23 cellular contexts compared by ENCODE assay signal in the genomic region with DNA sequence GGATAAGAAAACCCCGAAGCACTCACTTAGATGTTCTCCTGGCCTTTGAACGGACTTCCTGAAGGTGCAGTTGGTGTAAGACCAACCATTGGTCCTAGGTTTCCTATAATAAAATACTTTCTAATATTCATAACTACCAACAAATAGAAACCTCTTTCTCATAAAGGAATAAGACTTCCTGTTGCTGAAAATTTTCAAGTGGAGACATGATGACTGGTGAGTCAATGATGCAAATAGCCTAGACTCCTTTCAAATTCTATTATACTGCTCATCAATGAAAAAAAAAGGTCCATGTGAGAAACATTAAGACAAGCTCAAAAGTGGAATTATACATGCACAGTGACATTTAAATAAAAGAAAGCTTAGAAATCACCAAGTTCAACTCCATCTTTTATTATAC.
A peak's percentile ranks its signal among the peaks of the same experiment; 100 is the strongest.
DNase-seq lines count a peak whose midpoint lies in the region; ATAC-seq and TF ChIP-seq lines count a peak whose summit lies in the region.
"Had no signal": no experiment of that assay in that cellular context is flagged by ENCODE, and none has a peak within 500 bp of the region (broad histone marks: within the 10 kb centered on the region; RNA-seq: fewer than 3 reads in every experiment).

No MANE protein-coding gene starts in this region.

- no peak for ATAC-seq in CD8-positive, alpha-beta T cell
- ATAC-seq in T-cell (replicated peaks in 1 of 4) (no peak), HG02678 (IDR thresholded peaks at IDR 0.05; ENCODE audit: unreplicated experiment) (no peak)

- CTCF ChIA-PET in CD8-positive, alpha-beta T cell (lab: Charles Lee): no interaction called here
- CTCF ChIA-PET in T-cell (lab: Charles Lee) (interaction anchor here in 1 of 2 donors (0.7 to 1.5 kb wide), 2 partner anchors 9 to 83 kb away, joined by 3 to 4 read pairs; no protein-coding TSS in a partner anchor), GM10248 (lab: Yijun Ruan, JAX) (no interaction called here)

- no peak overlapping the region for H3K4me3 ChIP-seq in CD8-positive, alpha-beta T cell (ENCODE audit: low read depth, low read length)
- H3K4me3 ChIP-seq: breast epithelium, hepatocyte, PC-9 had no signal

- H3K27me3 Mint-ChIP-seq in CD8-positive, alpha-beta T cell (ENCODE audit: low read depth): no peaks in the 10 kb centered on the region
- H3K27me3 Mint-ChIP-seq in T-cell (no peaks in the 10 kb centered on the region), immature natural killer cell (ENCODE audit: low read depth in 3 of 3) (peaks cover 5 to 8% (median 8%) of the 10 kb centered on the region in 3 donors)

- H3K4me1 Mint-ChIP-seq in CD8-positive, alpha-beta T cell (ENCODE audit: low read depth): peaks cover 63% of the 10 kb centered on the region
- H3K4me1 Mint-ChIP-seq in T-cell: peaks cover 55 to 62% (median 57%) of the 10 kb centered on the region in 3 donors
- peaks cover 52 to 67% of the 10 kb centered on the region in 2 donors for H3K4me1 Mint-ChIP-seq in immature natural killer cell

- DNase-seq in NCI-H1105 treated with DMSO at 0.1 percent for 48 hours (lab: John Stamatoyannopoulos, UW) (peak; percentile 42), NCI-H1105 (lab: John Stamatoyannopoulos, UW) (no peak), T-cell (no peak), immature natural killer cell (no peak), GM10248 (ENCODE audit: extremely low spot score) (no peak)
- no peak for DNase-seq in CD8-positive, alpha-beta T cell
- DNase-seq in stimulated activated CD4-positive, alpha-beta T cell treated with anti-CD3 and anti-CD28 coated beads, Interleukin-4, amount 100 ng/mL, for 4 hours: no peak
- DNase-seq: activated CD4-positive, alpha-beta T cell treated with anti-CD3 and anti-CD28 coated beads, Interleukin-2, amount 50 U/mL, for 48 hours; GF-D8; MV-4-11; NCI-H2029; nucleus accumbens; PC-9; SHP77 treated with DMSO at 0.1 percent for 48 hours; small intestine; stimulated activated CD4-positive, alpha-beta T cell treated with anti-CD3 and anti-CD28 coated beads, Interleukin-2, amount 100 ng/mL, for 48 hours; T-helper 1 cell had no signal

- H3K36me3 ChIP-seq in CD8-positive, alpha-beta T cell (ENCODE audit: insufficient read depth, low read length): no peaks in the 10 kb centered on the region
- H3K36me3 ChIP-seq: breast epithelium had no signal

- TF ChIP-seq CTCF in CD8-positive, alpha-beta T cell (IDR thresholded peaks at IDR 0.05): no peak
- no peak for TF ChIP-seq CTCF in GM10248 (IDR thresholded peaks at IDR 0.05; ENCODE audit: control extremely low read depth, extremely low read depth, low read depth, missing control alignments)

- H3K9me3 Mint-ChIP-seq in CD8-positive, alpha-beta T cell: no peaks in the 10 kb centered on the region
- H3K9me3 Mint-ChIP-seq in T-cell (peaks cover 0 to 2% (median 0%) of the 10 kb centered on the region in 3 donors), immature natural killer cell (peaks cover 0 to 2% (median 0%) of the 10 kb centered on the region in 6 donors)

- peak overlapping the region; percentile 89 for H3K4me3 Mint-ChIP-seq in CD8-positive, alpha-beta T cell
- H3K4me3 Mint-ChIP-seq in T-cell (peak overlapping the region in 1 of 3 donors; percentile 71), immature natural killer cell (peak overlapping the region in 2 of 5 donors; percentile 4 to 87)
- H3K4me3 Mint-ChIP-seq: type B pancreatic cell had no signal

- no peaks in the 10 kb centered on the region for H3K9me3 ChIP-seq in CD8-positive, alpha-beta T cell (ENCODE audit: low read length)
- H3K9me3 ChIP-seq: breast epithelium had no signal

- POLR2A ChIA-PET in CD8-positive, alpha-beta T cell (lab: Charles Lee): interaction anchor here (1.4 kb wide), 1 partner anchor 83 kb away, joined by 3 read pairs; no protein-coding TSS in a partner anchor
- POLR2A ChIA-PET in T-cell (lab: Charles Lee) (interaction anchor here in 1 of 2 donors (0.7 kb wide), 1 partner anchor 1030 kb away, joined by 8 read pairs; the partner anchor contains the start of gene DDIAS), GM10248 (lab: Yijun Ruan, JAX) (no interaction called here)

- H3K4me1 ChIP-seq in CD8-positive, alpha-beta T cell (ENCODE audit: insufficient read depth, low read length): peaks cover 57% of the 10 kb centered on the region
- H3K4me1 ChIP-seq: breast epithelium had no signal

- H3K27me3 ChIP-seq in CD8-positive, alpha-beta T cell (ENCODE audit: insufficient read depth, low read length): no peaks in the 10 kb centered on the region
- H3K27me3 ChIP-seq: breast epithelium, hepatocyte had no signal

- peak overlapping the region; percentile 97 for H3K27ac Mint-ChIP-seq in CD8-positive, alpha-beta T cell
- peak overlapping the region; percentile 25 to 91 for H3K27ac Mint-ChIP-seq in T-cell
- peak overlapping the region; percentile 46 to 99 (median 92) for H3K27ac Mint-ChIP-seq in immature natural killer cell
- H3K27ac Mint-ChIP-seq: type B pancreatic cell had no signal

- intact Hi-C loops in CD8-positive, alpha-beta T cell (cut with DNase I, micrococcal nuclease): loop anchor here (5.0 to 10.0 kb wide), 2 partner anchors 84 to 1414 kb away; partner anchors contain the start of gene CCDC90B (in 1 of the 2)

- H3K36me3 Mint-ChIP-seq in CD8-positive, alpha-beta T cell: no peaks in the 10 kb centered on the region
- H3K36me3 Mint-ChIP-seq in T-cell (no peaks in the 10 kb centered on the region), immature natural killer cell (no peaks in the 10 kb centered on the region)
- H3K36me3 Mint-ChIP-seq: IgD-negative memory B cell, type B pancreatic cell had no signal

- peak overlapping the region; percentile 39 for H3K27ac ChIP-seq in CD8-positive, alpha-beta T cell (ENCODE audit: low read depth, low read length)
- H3K27ac ChIP-seq: 22Rv1, breast epithelium, hepatocyte, PC-9 had no signal
